Comparison of ENCODE assay signal across 8 cellular contexts in genomic region chr9:6054280-6055099, GRCh38. TPM values are rescaled to one million over a fixed set of nuclear protein-coding genes. Genes with fewer than 3 reads are reported as not detected.
DNase-seq lines count a peak whose midpoint lies in the region; ATAC-seq, FAIRE-seq and TF ChIP-seq lines count a peak whose summit lies in the region.

No MANE protein-coding gene starts in this region.

- DNase-seq in CD1c-positive myeloid dendritic cell (ENCODE audit: extremely low spot score) (peak; percentile 69), NCI-H2107 (lab: John Stamatoyannopoulos, UW) (peak; percentile 48), cardiac fibroblast (ENCODE audit: low read depth in 2 of 2) (peak; percentile 85 to 86), kidney (no peak), HPDE6-E6E7 (ENCODE audit: extremely low spot score) (no peak)
- peak; percentile 51 to 64 for DNase-seq in stimulated activated CD4-positive, alpha-beta T cell treated with anti-CD3 and anti-CD28 coated beads, Interleukin-2, amount 100 ng/mL, for 48 hours

- peak; percentile 79 for TF ChIP-seq CTCF in VCaP (conservative IDR thresholded peaks at IDR 0.05)
- peak; percentile 76 for TF ChIP-seq CTCF in cardiac fibroblast (IDR thresholded peaks at IDR 0.05; ENCODE audit: low read depth, low read length)
- peak; percentile 85 for TF ChIP-seq CTCF in kidney (IDR thresholded peaks at IDR 0.05; ENCODE audit: borderline replicate concordance, extremely low read depth, insufficient read depth)

- intact Hi-C loops in kidney (cut with DNase I): no loop called here

- H3K9ac ChIP-seq in kidney (ENCODE audit: low read length in 2 of 2): no peak overlapping the region

- no peaks in the 10 kb centered on the region for H3K36me3 ChIP-seq in kidney (ENCODE audit: control insufficient read depth in 1 of 2, insufficient read depth in 2 of 2, low read length in 2 of 2)

- no peak for FAIRE-seq in kidney (lab: Jason Lieb, UNC)

- no peaks in the 10 kb centered on the region for H3K4me1 ChIP-seq in kidney (ENCODE audit: control insufficient read depth in 1 of 2, insufficient read depth in 1 of 2, low read depth in 1 of 2, low read length in 2 of 2)

- H3K4me3 ChIP-seq in cardiac fibroblast (replicated peaks in 1 of 2; ENCODE audit: low read depth in 2 of 2, low read length in 2 of 2): no peak overlapping the region
- no peak overlapping the region for H3K4me3 ChIP-seq in kidney (ENCODE audit: low read length in 2 of 2)

- ATAC-seq in GM21526 (IDR thresholded peaks at IDR 0.05; ENCODE audit: low FRiP score, unreplicated experiment): peak; percentile 50

- H3K9me3 ChIP-seq in kidney (ENCODE audit: control insufficient read depth in 1 of 2, low read length in 2 of 2): no peaks in the 10 kb centered on the region

- no peak overlapping the region for H3K27ac ChIP-seq in VCaP
- H3K27ac ChIP-seq in kidney (ENCODE audit: low read depth in 2 of 2, low read length in 2 of 2): no peak overlapping the region

RNA-seq across cellular contexts. Expression of gene RANBP6, which starts 39.1 kb away (rescaled TPM):
- total RNA-seq in kidney: 19.5 TPM
- 9.5 TPM for polyA plus RNA-seq in kidney (ENCODE audit: insufficient read depth, low read depth, low replicate concordance)

Comparison
In these comparisons a context has a peak if more than half of its experiments do, and no peak if none do; other contexts are left out.
1. DNase-seq: peak in CD1c-positive myeloid dendritic cell (single experiment), NCI-H2107 (single experiment), cardiac fibroblast (2 of 2) and stimulated activated CD4-positive, alpha-beta T cell treated with anti-CD3 and anti-CD28 coated beads, Interleukin-2, amount 100 ng/mL, for 48 hours (2 of 2); none in kidney (single experiment) and HPDE6-E6E7 (single experiment).
2. Peak in every context shown above with its lines, with median percentiles within 50 percentile points of each other: CTCF ChIP-seq.